In the genomic region with DNA sequence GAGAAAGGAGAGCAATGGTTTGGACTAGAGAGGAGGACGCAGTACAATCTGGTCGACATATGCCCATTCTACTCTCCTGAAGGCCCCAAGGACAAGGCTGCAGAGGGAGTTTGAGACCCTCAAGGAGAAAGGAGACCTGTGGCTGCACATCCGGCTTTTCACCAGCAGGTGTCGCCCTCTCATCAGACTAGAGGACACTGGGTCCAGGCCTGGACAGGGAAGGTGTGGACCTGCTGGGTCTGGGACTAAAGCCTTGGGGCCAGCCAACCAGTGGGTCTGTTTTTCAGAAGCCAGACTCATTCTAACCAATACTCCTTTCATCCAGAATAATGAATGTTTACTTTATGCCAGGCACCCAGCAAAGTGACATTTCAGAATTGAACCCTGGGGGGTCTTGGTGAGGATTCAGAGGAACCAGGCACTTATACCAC, we compare ENCODE assay signal across 9 cellular contexts. TPM values are rescaled to one million over a fixed set of nuclear protein-coding genes. Genes with fewer than 3 reads are reported as not detected.
DNase-seq lines count a peak whose midpoint lies in the region; ATAC-seq and TF ChIP-seq lines count a peak whose summit lies in the region.
"Had no signal": no experiment of that assay in that cellular context is flagged by ENCODE, and none has a peak within 500 bp of the region (broad histone marks: within the 10 kb centered on the region; RNA-seq: fewer than 3 reads in every experiment).

No MANE protein-coding gene starts in this region.

- H3K27me3 ChIP-seq in suprapubic skin = no peaks in the 10 kb centered on the region

- H3K4me3 ChIP-seq in suprapubic skin = no peak overlapping the region

- H3K36me3 ChIP-seq in suprapubic skin = no peaks in the 10 kb centered on the region

- no peaks in the 10 kb centered on the region for H3K9me3 ChIP-seq in suprapubic skin

- TF ChIP-seq CTCF in suprapubic skin (IDR thresholded peaks at IDR 0.05) = peak; percentile 93 to 94

- DNase-seq in DMS 273 (lab: John Stamatoyannopoulos, UW; ENCODE audit: unreplicated experiment) = peak; percentile 89
- DNase-seq in HuH-7.5 (ENCODE audit: low spot score) = peak; percentile 72
- DNase-seq in RKO (ENCODE audit: low spot score) = peak; percentile 63
- DNase-seq in activated T-helper 1 cell treated with Interleukin-2 at 50 U/mL for 16 hours (ENCODE audit: low read depth) = peak; percentile 49
- DNase-seq in fibroblast of peridontal ligament (ENCODE audit: extremely low read depth) = peak; percentile 72
- DNase-seq in occipital lobe (lab: John Stamatoyannopoulos, UW) = peak; percentile 21
- DNase-seq in suprapubic skin (ENCODE audit: low spot score in 2 of 2) = peak; percentile 88 to 91

- ATAC-seq in HG03439 (IDR thresholded peaks at IDR 0.05; ENCODE audit: unreplicated experiment) = no peak

- no peak for TF ChIP-seq EP300 in suprapubic skin (IDR thresholded peaks at IDR 0.05)

- H3K27ac ChIP-seq in suprapubic skin = no peak overlapping the region

- 5% methylated on average over 4 of the region's 4 CpGs for WGBS in suprapubic skin

- peaks cover 33% of the 10 kb centered on the region for H3K4me1 ChIP-seq in suprapubic skin

- TF ChIP-seq POLR2A in suprapubic skin (IDR thresholded peaks at IDR 0.05) = no peak

RNA-seq across cellular contexts. Expression of gene SRARP, which starts 5.0 kb away (rescaled TPM):
- 0.62 TPM for total RNA-seq in occipital lobe
- total RNA-seq in suprapubic skin = not detected
- total RNA-seq: T-helper 1 cell treated with Interleukin-12 subunit alpha and Interleukin-12 subunit beta and Interleukin-4 antibody, amounts not matched to agents 30 ng/mL and 1 ng/mL, for 36 hours had no signal

RNA-seq across cellular contexts. Expression of gene HSPB7, which starts 8.8 kb away (rescaled TPM):
- total RNA-seq in occipital lobe (not detected), suprapubic skin (1 to 10 TPM; 1.9 to 7.0 (median 3.3) TPM)
- total RNA-seq: T-helper 1 cell treated with Interleukin-12 subunit alpha and Interleukin-12 subunit beta and Interleukin-4 antibody, amounts not matched to agents 30 ng/mL and 1 ng/mL, for 36 hours had no signal

RNA-seq across cellular contexts. Expression of gene CLCNKA, which starts 12.8 kb away (rescaled TPM):
- total RNA-seq in occipital lobe = not detected
- total RNA-seq in suprapubic skin = 1 to 10 TPM in 1 of 4 donors, under 1 TPM in 2, not detected in 1; 0.23 to 1.9 (median 0.51) TPM
- total RNA-seq: T-helper 1 cell treated with Interleukin-12 subunit alpha and Interleukin-12 subunit beta and Interleukin-4 antibody, amounts not matched to agents 30 ng/mL and 1 ng/mL, for 36 hours had no signal

RNA-seq across cellular contexts. Expression of gene ZBTB17, which starts 33.1 kb away (rescaled TPM):
- total RNA-seq in occipital lobe = 38.8 TPM
- total RNA-seq in suprapubic skin = 10 to 100 TPM; 27.2 to 44.4 (median 34.1) TPM

RNA-seq across cellular contexts. Expression of gene CLCNKB, which starts 34.5 kb away (rescaled TPM):
- 0.16 TPM for total RNA-seq in occipital lobe
- total RNA-seq in suprapubic skin = under 1 TPM in 1 of 4 donors, not detected in 3; 0.42 TPM
- total RNA-seq: T-helper 1 cell treated with Interleukin-12 subunit alpha and Interleukin-12 subunit beta and Interleukin-4 antibody, amounts not matched to agents 30 ng/mL and 1 ng/mL, for 36 hours had no signal

Comparison
In these comparisons a context has a peak if more than half of its experiments do, and no peak if none do; other contexts are left out.
1. DNase-seq: peak in every context shown above with its lines; median percentile 90 in suprapubic skin; 89 in DMS 273; 72 in HuH-7.5; 72 in fibroblast of peridontal ligament; 63 in RKO; 49 in activated T-helper 1 cell treated with Interleukin-2 at 50 U/mL for 16 hours; 21 in occipital lobe.